In genomic region chr6:49551866-49552129, GRCh38 we compare ENCODE assay signal across 9 cellular contexts. TPM values are rescaled to one million over a fixed set of nuclear protein-coding genes. Genes with fewer than 3 reads are reported as not detected.
A peak's percentile ranks its signal among the peaks of the same experiment; 100 is the strongest.
DNase-seq lines count a peak whose midpoint lies in the region; ATAC-seq and TF ChIP-seq lines count a peak whose summit lies in the region.
"Had no signal": no experiment of that assay in that cellular context is flagged by ENCODE, and none has a peak within 500 bp of the region (broad histone marks: within the 10 kb centered on the region; RNA-seq: fewer than 3 reads in every experiment).

No MANE protein-coding gene starts in this region.

- H3K9me3 Mint-ChIP-seq in activated CD4-positive, alpha-beta T cell treated with anti-CD3 and anti-CD28 coated beads for 36 hours (ENCODE audit: low read depth), result no peaks in the 10 kb centered on the region
- H3K9me3 Mint-ChIP-seq in naive thymus-derived CD8-positive, alpha-beta T cell, result no peaks in the 10 kb centered on the region

- peaks cover 5% of the 10 kb centered on the region for H3K27me3 ChIP-seq in ascending aorta

- peak; percentile 69 for ATAC-seq in activated CD4-positive, alpha-beta T cell treated with anti-CD3 and anti-CD28 coated beads for 36 hours
- ATAC-seq in HG02870 (IDR thresholded peaks at IDR 0.05; ENCODE audit: unreplicated experiment), result peak; percentile 60
- ATAC-seq in naive thymus-derived CD8-positive, alpha-beta T cell, result no peak

- POLR2A ChIA-PET in activated CD4-positive, alpha-beta T cell treated with anti-CD3 and anti-CD28 coated beads for 36 hours (lab: Charles Lee), result interaction anchor here (0.6 kb wide), 1 partner anchor 1544 kb away, joined by 3 read pairs; no protein-coding TSS in a partner anchor
- POLR2A ChIA-PET in naive thymus-derived CD8-positive, alpha-beta T cell (lab: Charles Lee), result no interaction called here

- H3K4me1 ChIP-seq in ascending aorta, result peaks cover 0 to 13% of the 10 kb centered on the region in 2 donors

- H3K4me1 Mint-ChIP-seq in activated CD4-positive, alpha-beta T cell treated with anti-CD3 and anti-CD28 coated beads for 36 hours, result peaks cover 25% of the 10 kb centered on the region
- peaks cover 6 to 20% (median 19%) of the 10 kb centered on the region in 4 donors for H3K4me1 Mint-ChIP-seq in naive thymus-derived CD8-positive, alpha-beta T cell

- peak overlapping the region; percentile 67 for H3K4me3 Mint-ChIP-seq in activated CD4-positive, alpha-beta T cell treated with anti-CD3 and anti-CD28 coated beads for 36 hours
- H3K4me3 Mint-ChIP-seq in naive thymus-derived CD8-positive, alpha-beta T cell, result peak overlapping the region; percentile 69 to 89 (median 78)

- H3K27ac Mint-ChIP-seq in activated CD4-positive, alpha-beta T cell treated with anti-CD3 and anti-CD28 coated beads for 36 hours, result peak overlapping the region; percentile 7
- no peak overlapping the region for H3K27ac Mint-ChIP-seq in naive thymus-derived CD8-positive, alpha-beta T cell

- intact Hi-C loops in activated CD4-positive, alpha-beta T cell treated with anti-CD3 and anti-CD28 coated beads for 36 hours (cut with DNase I, micrococcal nuclease), result loop anchor here in 1 of 2 experiments (2.0 kb wide), 1 partner anchor 89 kb away; the partner anchor contains the start of genes CENPQ and MMUT
- intact Hi-C loops in ascending aorta (cut with DNase I), result no loop called here

- H3K36me3 ChIP-seq in ascending aorta, result no peaks in the 10 kb centered on the region

- H3K4me3 ChIP-seq in ascending aorta, result peak overlapping the region; percentile 41 to 51

- peaks cover 27% of the 10 kb centered on the region for H3K27me3 Mint-ChIP-seq in activated CD4-positive, alpha-beta T cell treated with anti-CD3 and anti-CD28 coated beads for 36 hours
- H3K27me3 Mint-ChIP-seq in naive thymus-derived CD8-positive, alpha-beta T cell, result peaks cover 11 to 40% (median 30%) of the 10 kb centered on the region in 5 donors

- no peak overlapping the region for H3K27ac ChIP-seq in ascending aorta
- H3K27ac ChIP-seq: VCaP had no signal

- no peak for TF ChIP-seq CTCF in ascending aorta (IDR thresholded peaks at IDR 0.05)

- no peaks in the 10 kb centered on the region for H3K9me3 ChIP-seq in ascending aorta

- peak; percentile 19 for DNase-seq in activated CD4-positive, alpha-beta T cell treated with anti-CD3 and anti-CD28 coated beads for 36 hours
- DNase-seq in activated CD4-positive, alpha-beta T cell treated with anti-CD3 and anti-CD28 coated beads for 1 hour, result no peak
- DNase-seq in ascending aorta (ENCODE audit: low spot score in 2 of 2) (no peak), hippocampal formation (lab: John Stamatoyannopoulos, UW) (no peak), anterior cingulate cortex (lab: John Stamatoyannopoulos, UW) (no peak), cortex of kidney (lab: John Stamatoyannopoulos, UW) (no peak)
- DNase-seq in naive thymus-derived CD8-positive, alpha-beta T cell, result no peak

- CTCF ChIA-PET in activated CD4-positive, alpha-beta T cell treated with anti-CD3 and anti-CD28 coated beads for 36 hours (lab: Charles Lee), result no interaction called here

- H3K36me3 Mint-ChIP-seq in activated CD4-positive, alpha-beta T cell treated with anti-CD3 and anti-CD28 coated beads for 36 hours (ENCODE audit: low read depth), result no peaks in the 10 kb centered on the region
- H3K36me3 Mint-ChIP-seq in naive thymus-derived CD8-positive, alpha-beta T cell, result no peaks in the 10 kb centered on the region

RNA-seq across cellular contexts. Expression of gene C6orf141, which starts 1.3 kb away (rescaled TPM):
- 1 to 10 TPM; 1.1 TPM for total RNA-seq in activated CD4-positive, alpha-beta T cell treated with anti-CD3 and anti-CD28 coated beads for 36 hours
- not detected for total RNA-seq in ascending aorta
- not detected for total RNA-seq in naive thymus-derived CD8-positive, alpha-beta T cell
- not detected for polyA plus RNA-seq in naive thymus-derived CD8-positive, alpha-beta T cell

RNA-seq across cellular contexts. Expression of gene GLYATL3, which starts 52.1 kb away (rescaled TPM):
- total RNA-seq in activated CD4-positive, alpha-beta T cell treated with anti-CD3 and anti-CD28 coated beads for 36 hours, result not detected
- total RNA-seq in ascending aorta, result not detected
- not detected for total RNA-seq in naive thymus-derived CD8-positive, alpha-beta T cell
- polyA plus RNA-seq in naive thymus-derived CD8-positive, alpha-beta T cell, result not detected

Comparison
In these comparisons a context has a peak if more than half of its experiments do, and no peak if none do; other contexts are left out.
1. ATAC-seq: peak in activated CD4-positive, alpha-beta T cell treated with anti-CD3 and anti-CD28 coated beads for 36 hours (single experiment) and HG02870 (single experiment); none in naive thymus-derived CD8-positive, alpha-beta T cell (0 of 2).